Comparison of ENCODE assay signal across 6 cellular contexts in the genomic region with DNA sequence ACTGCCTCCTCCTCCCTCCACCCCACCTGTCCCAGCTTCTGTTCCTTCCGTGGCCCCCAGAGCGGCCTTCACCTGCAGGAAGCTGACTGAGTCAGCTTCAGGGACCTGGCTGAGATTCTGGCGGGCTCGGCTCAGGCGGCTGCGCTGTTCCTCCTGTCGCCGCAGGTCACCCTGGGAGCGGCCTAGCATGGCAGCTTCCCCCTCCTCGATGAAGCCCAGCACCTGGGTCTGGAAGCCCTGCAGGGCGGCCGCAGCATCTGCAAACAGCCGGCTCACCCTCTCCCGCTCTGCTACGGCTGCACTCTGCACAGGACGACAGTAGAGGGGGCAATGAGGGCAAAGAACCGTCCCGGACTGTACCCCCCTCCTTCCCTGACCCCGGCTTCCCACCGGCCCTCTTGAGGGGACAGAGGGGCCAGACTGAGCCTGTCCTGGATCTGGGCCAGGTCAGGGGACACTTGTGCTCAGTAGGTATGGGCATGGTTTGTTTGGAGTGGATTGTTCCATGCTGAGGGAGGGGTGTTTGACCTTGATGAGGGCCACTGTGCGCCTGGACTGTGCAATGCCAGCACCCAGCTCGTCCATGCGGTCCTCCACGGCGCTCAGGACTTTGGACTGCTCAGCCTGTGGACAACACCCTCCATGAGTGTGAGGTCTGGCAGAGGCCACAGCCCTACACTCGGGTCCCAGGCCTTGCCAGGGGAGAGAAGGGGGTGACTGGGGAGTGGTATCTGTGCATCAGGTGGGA. TPM values are rescaled to one million over a fixed set of nuclear protein-coding genes. Genes with fewer than 3 reads are reported as not detected.
DNase-seq lines count a peak whose midpoint lies in the region; ATAC-seq, FAIRE-seq and TF ChIP-seq lines count a peak whose summit lies in the region.

No MANE protein-coding gene starts in this region.

- peak overlapping the region; percentile 58 to 86 (median 74) for H3K4me3 ChIP-seq in esophagus squamous epithelium

- ATAC-seq in GM19463 (IDR thresholded peaks at IDR 0.05; ENCODE audit: unreplicated experiment) = peak; percentile 37
- no peak for ATAC-seq in HG03354 (IDR thresholded peaks at IDR 0.05; ENCODE audit: poor library complexity, severe bottlenecking, unreplicated experiment)

- no peak for FAIRE-seq in D721Med (lab: Jason Lieb, UNC)

- H3K4me1 ChIP-seq in esophagus squamous epithelium = peaks cover 54 to 94% (median 60%) of the 10 kb centered on the region in 3 donors

- no peaks in the 10 kb centered on the region for H3K27me3 ChIP-seq in esophagus squamous epithelium

- no peaks in the 10 kb centered on the region for H3K9me3 ChIP-seq in esophagus squamous epithelium

- TF ChIP-seq POLR2A in esophagus squamous epithelium (IDR thresholded peaks at IDR 0.05) = peak in 1 of 4 donors; percentile 58

- intact Hi-C loops in esophagus squamous epithelium (cut with DNase I) = no loop called here

- H3K36me3 ChIP-seq in esophagus squamous epithelium = peaks cover 8 to 21% (median 13%) of the 10 kb centered on the region in 3 donors

- peak; percentile 54 for DNase-seq in activated CD4-positive, CD25-positive, alpha-beta regulatory T cell treated with anti-CD3 and anti-CD28 coated beads, Interleukin-2, amount 50 U/mL, for 72 hours
- no peak for DNase-seq in esophagus squamous epithelium (lab: John Stamatoyannopoulos, UW)
- DNase-seq in stimulated activated CD4-positive, alpha-beta T cell treated with anti-CD3 and anti-CD28 coated beads, Interleukin-1b, Interleukin-23, amount 100 ng/mL, for 48 hours = peak; percentile 78
- DNase-seq in D721Med (ENCODE audit: insufficient read length, low spot score) = no peak

- H3K27ac ChIP-seq in esophagus squamous epithelium = peak overlapping the region; percentile 93 to 98 (median 96)

- WGBS in esophagus squamous epithelium, 2 donors = 0% methylated on average over 1 to 4 of the region's 26 CpGs

- TF ChIP-seq CTCF in esophagus squamous epithelium (IDR thresholded peaks at IDR 0.05) (peak in 2 of 6 experiments; percentile 19 to 29), D721Med (IDR thresholded peaks at IDR 0.05; ENCODE audit: insufficient read depth, missing control alignments) (no peak)

RNA-seq across cellular contexts. Expression of gene TRIM47, which starts 2.0 kb away (rescaled TPM):
- 10 to 100 TPM; 19.5 to 33.4 (median 25.5) TPM for total RNA-seq in esophagus squamous epithelium

RNA-seq across cellular contexts. Expression of gene TRIM65, which starts 20.4 kb away (rescaled TPM):
- 10 to 100 TPM; 17.3 to 24.6 (median 19.6) TPM for total RNA-seq in esophagus squamous epithelium

RNA-seq across cellular contexts. Expression of gene WBP2, which starts 21.2 kb away (rescaled TPM):
- total RNA-seq in esophagus squamous epithelium = 10 to 100 TPM; 24.9 to 44.2 (median 36.9) TPM

RNA-seq across cellular contexts. Expression of gene MRPL38, which starts 28.3 kb away (rescaled TPM):
- total RNA-seq in esophagus squamous epithelium = 10 to 100 TPM; 40.2 to 49.2 (median 41.0) TPM

RNA-seq across cellular contexts. Expression of gene UNC13D, which starts 32.2 kb away (rescaled TPM):
- total RNA-seq in esophagus squamous epithelium = 10 to 100 TPM; 16.5 to 21.5 (median 16.9) TPM

Comparison
In these comparisons a context has a peak if more than half of its experiments do, and no peak if none do; other contexts are left out.
1. DNase-seq: peak in activated CD4-positive, CD25-positive, alpha-beta regulatory T cell treated with anti-CD3 and anti-CD28 coated beads, Interleukin-2, amount 50 U/mL, for 72 hours (single experiment) and stimulated activated CD4-positive, alpha-beta T cell treated with anti-CD3 and anti-CD28 coated beads, Interleukin-1b, Interleukin-23, amount 100 ng/mL, for 48 hours (single experiment); none in esophagus squamous epithelium (single experiment) and D721Med (single experiment).